Comparison of ENCODE assay signal across 9 cellular contexts in the genomic region with DNA sequence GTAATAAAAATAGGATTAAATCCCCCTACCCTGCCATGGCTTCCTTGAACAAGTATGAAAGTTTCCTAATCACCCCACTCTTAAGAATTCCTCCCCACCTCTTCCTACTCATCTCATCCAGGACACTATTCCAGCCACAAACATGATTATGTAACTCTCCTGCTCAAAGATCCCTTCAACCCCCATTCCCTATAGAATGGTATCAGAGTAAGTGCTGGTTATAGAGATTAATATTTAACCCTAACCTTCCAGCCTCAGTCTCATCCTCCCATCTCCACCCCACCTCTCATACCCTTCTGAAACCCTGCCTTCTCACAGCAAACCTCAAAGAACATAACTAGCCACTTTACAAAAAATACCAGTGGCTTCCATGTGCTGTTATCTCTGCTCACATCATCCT.
DNase-seq lines count a peak whose midpoint lies in the region; ATAC-seq, FAIRE-seq and TF ChIP-seq lines count a peak whose summit lies in the region.
"Had no signal": no experiment of that assay in that cellular context is flagged by ENCODE, and none has a peak within 500 bp of the region (broad histone marks: within the 10 kb centered on the region; RNA-seq: fewer than 3 reads in every experiment).

No MANE protein-coding gene starts in this region.

- H3K4me1 ChIP-seq in H1 (replicated peaks in 1 of 4; ENCODE audit: control insufficient read depth in 3 of 4, insufficient read depth in 4 of 4, low read length in 3 of 4): peaks cover 3 to 12% (median 9%) of the 10 kb centered on the region in 4 experiments; a peak in 5 of 7 replicates

- H3K23me2 ChIP-seq in H1 (ENCODE audit: low read depth, low read length): no peaks in the 10 kb centered on the region

- intact Hi-C loops in sciatic nerve (cut with DNase I): no loop called here
- intact Hi-C loops in posterior cingulate gyrus (cut with DNase I): no loop called here

- H2BK15ac ChIP-seq in H1 (ENCODE audit: low read length): no peak overlapping the region

- no peak for FAIRE-seq in H1 (lab: Jason Lieb, UNC)

- ATAC-seq in GM18907 (IDR thresholded peaks at IDR 0.05; ENCODE audit: unreplicated experiment) (peak; percentile 92), HG03175 (IDR thresholded peaks at IDR 0.05; ENCODE audit: unreplicated experiment) (peak; percentile 90), sciatic nerve (peak; percentile 57)

- H3K23ac ChIP-seq in H1 (ENCODE audit: insufficient read length): no peak overlapping the region

- no peaks in the 10 kb centered on the region for H3K27me3 ChIP-seq in H1 (replicated peaks in 1 of 4; ENCODE audit: control insufficient read depth in 3 of 4, extremely low read depth in 1 of 4, insufficient read depth in 3 of 4, low read length in 3 of 4)

- no peak overlapping the region for H3K9ac ChIP-seq in H1 (replicated peaks in 1 of 4; ENCODE audit: extremely low read depth in 1 of 4, low read depth in 3 of 4, low read length in 3 of 4)

- no peak overlapping the region; the same call in 1 of the 2 replicates for H2BK12ac ChIP-seq in H1 (ENCODE audit: low read depth, low read length)

- no peak for TF ChIP-seq EP300 in H1 (IDR thresholded peaks at IDR 0.05; ENCODE audit: borderline replicate concordance in 1 of 2, low read depth in 2 of 2, low read length in 2 of 2)

- H2AFZ ChIP-seq in H1 (ENCODE audit: low read length): no peak overlapping the region

- H2BK5ac ChIP-seq in H1 (ENCODE audit: low read depth, low read length): peak overlapping the region; percentile 45; the same call in 1 of the 2 replicates

- DNase-seq in H1 (ENCODE audit: low read depth in 1 of 2, low spot score in 2 of 2): no peak
- DNase-seq in sciatic nerve (ENCODE audit: low spot score): no peak
- no peak for DNase-seq in posterior cingulate gyrus
- no peak for DNase-seq in SKM-1 treated with dmso at 0.1 percent for 144 hours (lab: John Stamatoyannopoulos, UW; ENCODE audit: unreplicated experiment)
- no peak for DNase-seq in DMS53 (lab: John Stamatoyannopoulos, UW)
- no peak for DNase-seq in NCI-H510A treated with DMSO at 0.1 percent for 48 hours (lab: John Stamatoyannopoulos, UW)
- DNase-seq: NCI-H2081 treated with DMSO at 0.1 percent for 48 hours had no signal

- 0 out of 2 replicates have a peak overlapping the region, but pooled peaks have one; percentile 44 for H2AK5ac ChIP-seq in H1 (ENCODE audit: low read depth, low read length)

- no peak overlapping the region for H3K27ac ChIP-seq in H1 (ENCODE audit: low read depth, low read length)

- H2BK20ac ChIP-seq in H1 (ENCODE audit: low read length): no peak overlapping the region

- peak overlapping the region; percentile 78 for H4K91ac ChIP-seq in H1 (replicated peaks; ENCODE audit: insufficient read length, low read length)

- H2BK120ac ChIP-seq in H1 (replicated peaks; ENCODE audit: low read depth, low read length): no peak overlapping the region

- no peaks in the 10 kb centered on the region for H4K20me1 ChIP-seq in H1 (replicated peaks in 1 of 2; ENCODE audit: control insufficient read depth in 1 of 2, insufficient read depth in 2 of 2, low read length in 2 of 2)

- no peak overlapping the region for H3K4me3 ChIP-seq in H1 (ENCODE audit: extremely low read depth in 1 of 4, insufficient read depth in 2 of 4, low read depth in 3 of 4, low read length in 4 of 4)

- peak overlapping the region in 1 of 2 experiments; percentile 9; a peak in 1 of 4 replicates for H3K4me2 ChIP-seq in H1 (ENCODE audit: insufficient read depth in 1 of 2, low read depth in 2 of 2, low read length in 2 of 2)

- TF ChIP-seq POLR2A in H1 (IDR thresholded peaks at IDR 0.05; ENCODE audit: control extremely low read depth in 1 of 2, low read depth in 2 of 2, low read length in 2 of 2): no peak

- no peak overlapping the region for H3K4ac ChIP-seq in H1 (replicated peaks; ENCODE audit: insufficient read length, low read depth, low read length)

- H4K8ac ChIP-seq in H1 (ENCODE audit: extremely low read depth, insufficient read depth, low read length): no peak overlapping the region

- no peak for TF ChIP-seq RAD21 in H1 (IDR thresholded peaks at IDR 0.05 in 1 of 2, conservative IDR thresholded peaks at IDR 0.05 in 1 of 2; ENCODE audit: low read depth in 2 of 2, low read length in 2 of 2)

- CTCF ChIA-PET in H1 (lab: Charles Lee; ENCODE audit: partially characterized antibody): no interaction called here

- H3K9me3 ChIP-seq in H1 (ENCODE audit: insufficient read depth in 2 of 2, low read depth in 1 of 2, low read length in 1 of 2): no peaks in the 10 kb centered on the region

- POLR2A ChIA-PET in H1 (lab: Charles Lee; ENCODE audit: partially characterized antibody): no interaction called here

- H3K14ac ChIP-seq in H1 (ENCODE audit: insufficient read length): no peak overlapping the region

- H4K5ac ChIP-seq in H1 (ENCODE audit: insufficient read length, low read depth, low read length): no peak overlapping the region

- no peaks in the 10 kb centered on the region for H3K79me1 ChIP-seq in H1 (ENCODE audit: low read depth, low read length)

- H3K79me2 ChIP-seq in H1 (ENCODE audit: control insufficient read depth in 1 of 2, insufficient read depth in 2 of 2, low read length in 2 of 2): peaks cover 0 to 14% of the 10 kb centered on the region in 2 experiments; a peak in 2 of 4 replicates

- no peak overlapping the region for H3K18ac ChIP-seq in H1 (ENCODE audit: extremely low read depth, low read length)

- H3K56ac ChIP-seq in H1 (replicated peaks; ENCODE audit: insufficient read length, low read depth, low read length): no peak overlapping the region

- H3K36me3 ChIP-seq in H1 (ENCODE audit: control insufficient read depth in 2 of 4, insufficient read depth in 4 of 4, low read length in 3 of 4): no peaks in the 10 kb centered on the region; a peak in 2 of 8 replicates

- no peak for TF ChIP-seq CTCF in H1 (IDR thresholded peaks at IDR 0.05; ENCODE audit: control extremely low read depth in 1 of 3, insufficient read depth in 1 of 3, low read depth in 1 of 3, low read length in 3 of 3)

TF ChIP-seq in H1, 55 proteins besides CTCF, POLR2A, EP300 and RAD21:
- TF ChIP-seq PHF8 (conservative IDR thresholded peaks at IDR 0.05; ENCODE audit: low read depth, low read length) (no peak), SIN3A (conservative IDR thresholded peaks at IDR 0.05 in 1 of 2, IDR thresholded peaks at IDR 0.05 in 1 of 2; ENCODE audit: low read depth in 1 of 2, low read length in 2 of 2) (no peak), TCF12 (IDR thresholded peaks at IDR 0.05; ENCODE audit: low read depth, low read length) (no peak)
